ENCODE assay signal across 37 cellular contexts in the genomic region with DNA sequence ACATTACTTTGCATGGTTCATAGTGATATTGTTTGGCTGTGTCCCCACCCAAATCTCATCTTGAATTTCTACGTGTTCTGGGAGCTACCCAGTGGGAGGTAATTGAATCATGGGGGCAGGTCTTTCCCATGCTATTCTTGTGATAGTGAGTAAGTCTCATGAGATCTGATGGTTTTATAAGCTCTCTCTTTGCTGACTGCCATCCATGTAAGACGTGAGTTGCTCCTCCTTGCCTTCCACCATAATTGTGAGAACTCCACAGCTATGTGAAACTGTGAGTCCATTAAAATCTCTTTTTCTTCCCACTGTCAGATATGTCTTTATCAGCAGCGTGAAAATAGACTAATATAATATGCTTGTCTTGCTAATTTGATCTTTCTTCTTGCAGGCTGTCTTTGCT.
DNase-seq lines count a peak whose midpoint lies in the region; ATAC-seq, FAIRE-seq and TF ChIP-seq lines count a peak whose summit lies in the region.
"Had no signal": no experiment of that assay in that cellular context is flagged by ENCODE, and none has a peak within 500 bp of the region (broad histone marks: within the 10 kb centered on the region; RNA-seq: fewer than 3 reads in every experiment).

No MANE protein-coding gene starts in this region.

- no peaks in the 10 kb centered on the region for H3K4me1 Mint-ChIP-seq in naive thymus-derived CD4-positive, alpha-beta T cell
- H3K4me1 Mint-ChIP-seq in effector memory CD8-positive, alpha-beta T cell (ENCODE audit: low read depth in 2 of 2): no peaks in the 10 kb centered on the region
- H3K4me1 Mint-ChIP-seq: B cell; CD14-positive monocyte; CD4-positive, alpha-beta memory T cell; CD4-positive, CD25-positive, alpha-beta regulatory T cell; CD8-positive, alpha-beta memory T cell had no signal

- no peaks in the 10 kb centered on the region for H3K36me3 ChIP-seq in HepG2 (replicated peaks in 1 of 2; ENCODE audit: control insufficient read depth in 1 of 2, insufficient read depth in 2 of 2, low read length in 2 of 2)
- no peaks in the 10 kb centered on the region for H3K36me3 ChIP-seq in right lobe of liver
- H3K36me3 ChIP-seq in HEK293 (ENCODE audit: control insufficient read depth in 2 of 2, insufficient read depth in 1 of 2, low read length in 2 of 2): no peaks in the 10 kb centered on the region
- H3K36me3 ChIP-seq in IMR-90 (ENCODE audit: control insufficient read depth, insufficient read depth, low read length): no peaks in the 10 kb centered on the region
- H3K36me3 ChIP-seq in K562 (ENCODE audit: control insufficient read depth, insufficient read depth, low read length): no peaks in the 10 kb centered on the region
- no peaks in the 10 kb centered on the region for H3K36me3 ChIP-seq in naive thymus-derived CD4-positive, alpha-beta T cell (ENCODE audit: control insufficient read depth in 2 of 3, insufficient read depth in 3 of 3, low read length in 3 of 3)
- H3K36me3 ChIP-seq: BE2C; BLaER1; BLaER1 treated with 17β-estradiol and CSF1 and Interleukin-3, amounts not matched to agents 10 nM and 100 nM had no signal

- H3K4me1 ChIP-seq in HepG2 (ENCODE audit: insufficient read depth, low read length) (no peaks in the 10 kb centered on the region), right lobe of liver (no peaks in the 10 kb centered on the region), HEK293 (ENCODE audit: control insufficient read depth, insufficient read depth, low read length) (no peaks in the 10 kb centered on the region), IMR-90 (ENCODE audit: control insufficient read depth, insufficient read depth, low read length) (no peaks in the 10 kb centered on the region), K562 (replicated peaks in 1 of 2; ENCODE audit: control insufficient read depth in 2 of 2, insufficient read depth in 2 of 2, low read length in 2 of 2) (peaks cover 0 to 16% of the 10 kb centered on the region in 2 experiments; a peak in 2 of 5 replicates)
- no peaks in the 10 kb centered on the region for H3K4me1 ChIP-seq in naive thymus-derived CD4-positive, alpha-beta T cell (ENCODE audit: control insufficient read depth in 2 of 2, insufficient read depth in 2 of 2, low read length in 2 of 2)
- H3K4me1 ChIP-seq: A549; BLaER1; BLaER1 treated with 17β-estradiol and CSF1 and Interleukin-3, amounts not matched to agents 10 nM and 100 nM; Caco-2 had no signal

- FAIRE-seq in HepG2 (lab: Jason Lieb, UNC) (no peak), K562 (lab: Jason Lieb, UNC) (no peak)
- FAIRE-seq: A204.1, A549, D721Med had no signal

- no peak overlapping the region for H2BK15ac ChIP-seq in IMR-90 (ENCODE audit: low read depth, low read length)

- no peak for TF ChIP-seq CTCF in HepG2 (CRISPR knock-in tag; IDR thresholded peaks at IDR 0.05)
- TF ChIP-seq CTCF in right lobe of liver (IDR thresholded peaks at IDR 0.05): no peak
- no peak for TF ChIP-seq CTCF in HEK293 (tag by site-specific recombination; IDR thresholded peaks at IDR 0.05)
- no peak for TF ChIP-seq CTCF in IMR-90 (conservative IDR thresholded peaks at IDR 0.05; ENCODE audit: low read depth, low read length)
- TF ChIP-seq CTCF in K562 (IDR thresholded peaks at IDR 0.05 in 2 of 3, conservative IDR thresholded peaks at IDR 0.05 in 1 of 3; ENCODE audit: insufficient read depth in 2 of 3, low read depth in 1 of 3, low read length in 3 of 3): no peak

- ATAC-seq in HepG2 (no peak), right lobe of liver (no peak), IMR-90 (ENCODE audit: low read depth) (no peak), K562 (no peak)
- no peak for ATAC-seq in naive thymus-derived CD4-positive, alpha-beta T cell
- ATAC-seq in effector memory CD8-positive, alpha-beta T cell (replicated peaks): no peak
- ATAC-seq: A549; CD8-positive, alpha-beta T cell had no signal

- BruUV-seq in HepG2 (replicated peaks; lab: Mats Ljungman, UMichigan) (no TSS peak), IMR-90 (replicated peaks; lab: Mats Ljungman, UMichigan) (no TSS peak), K562 (replicated peaks; lab: Mats Ljungman, UMichigan) (no TSS peak)

- TF ChIP-seq RAD21 in HepG2 (CRISPR knock-in tag; IDR thresholded peaks at IDR 0.05) (no peak), IMR-90 (IDR thresholded peaks at IDR 0.05; ENCODE audit: low read length) (no peak), K562 (CRISPR knock-in tag; conservative IDR thresholded peaks at IDR 0.05 in 1 of 2, IDR thresholded peaks at IDR 0.05 in 1 of 2) (no peak)

- H3K4me3 Mint-ChIP-seq in naive thymus-derived CD4-positive, alpha-beta T cell: no peak overlapping the region
- H3K4me3 Mint-ChIP-seq in effector memory CD8-positive, alpha-beta T cell: no peak overlapping the region
- H3K4me3 Mint-ChIP-seq: B cell; CD14-positive monocyte; CD4-positive, alpha-beta memory T cell; CD4-positive, alpha-beta T cell; CD4-positive, CD25-positive, alpha-beta regulatory T cell; CD8-positive, alpha-beta memory T cell; CD8-positive, alpha-beta T cell had no signal

- peaks cover 0 to 12% (median 6%) of the 10 kb centered on the region in 11 donors for H3K9me3 Mint-ChIP-seq in naive thymus-derived CD4-positive, alpha-beta T cell
- peaks cover 5 to 7% of the 10 kb centered on the region in 2 donors for H3K9me3 Mint-ChIP-seq in effector memory CD8-positive, alpha-beta T cell

- H3K18ac ChIP-seq in IMR-90 (ENCODE audit: low read depth, low read length): no peak overlapping the region

- H4K20me1 ChIP-seq in HepG2 (ENCODE audit: insufficient read depth, low read length) (no peaks in the 10 kb centered on the region), IMR-90 (ENCODE audit: insufficient read depth, low read length) (no peaks in the 10 kb centered on the region), K562 (replicated peaks; ENCODE audit: control insufficient read depth, insufficient read depth, low read length) (no peaks in the 10 kb centered on the region)
- H4K20me1 ChIP-seq: BLaER1; BLaER1 treated with 17β-estradiol and CSF1 and Interleukin-3, amounts not matched to agents 10 nM and 100 nM had no signal

- no peak overlapping the region for H3K9ac ChIP-seq in HepG2 (ENCODE audit: insufficient read depth, low read depth, low read length)
- H3K9ac ChIP-seq in IMR-90 (ENCODE audit: low read depth, low read length): no peak overlapping the region
- no peak overlapping the region for H3K9ac ChIP-seq in K562 (ENCODE audit: insufficient read depth in 1 of 2, low read depth in 2 of 2, low read length in 2 of 2)
- H3K9ac ChIP-seq: BLaER1; BLaER1 treated with 17β-estradiol and CSF1 and Interleukin-3, amounts not matched to agents 10 nM and 100 nM had no signal

- POLR2A ChIA-PET in HepG2 (lab: Yijun Ruan, JAX): no interaction called here
- POLR2A ChIA-PET in HEK293 (lab: Yijun Ruan, JAX): no interaction called here
- POLR2A ChIA-PET in IMR-90 (lab: Charles Lee; ENCODE audit: unreplicated experiment): no interaction called here
- POLR2A ChIA-PET in K562 (lab: Yijun Ruan, JAX): interaction anchor here (1.0 kb wide), 1 partner anchor 13 kb away, joined by 3 read pairs; no protein-coding TSS in a partner anchor
- POLR2A ChIA-PET in naive thymus-derived CD4-positive, alpha-beta T cell (lab: Charles Lee): no interaction called here

- H2BK120ac ChIP-seq in IMR-90 (ENCODE audit: low read depth, low read length): no peak overlapping the region

- no peak overlapping the region for H2AK5ac ChIP-seq in IMR-90 (ENCODE audit: low read depth, low read length)

- H3K56ac ChIP-seq in IMR-90 (ENCODE audit: extremely low read depth, insufficient read depth, low read length): no peak overlapping the region

- no peak for DNase-seq in HepG2 (ENCODE audit: low spot score)
- DNase-seq in right lobe of liver: no peak
- DNase-seq in IMR-90: no peak
- DNase-seq in K562 (ENCODE audit: extremely low read depth in 1 of 4, low spot score in 3 of 4): no peak
- no peak for DNase-seq in naive thymus-derived CD4-positive, alpha-beta T cell
- DNase-seq in effector memory CD8-positive, alpha-beta T cell: no peak
- DNase-seq in NCI-H2196 treated with DMSO at 0.1 percent for 48 hours (lab: John Stamatoyannopoulos, UW; ENCODE audit: unreplicated experiment): no peak
- DNase-seq: 8988T; ACHN; AML-193; BE2C; C1 segment of cervical spinal cord; Caco-2; Calu3; CD4-positive, alpha-beta memory T cell; CD4-positive, alpha-beta T cell; CD4-positive, CD25-positive, alpha-beta regulatory T cell; CD8-positive, alpha-beta memory T cell; CD8-positive, alpha-beta T cell; COR-L47; DMS 273 treated with DMSO at 0.1 percent for 48 hours; DMS153; DMS53; DMS79; DMS79 treated with DMSO at 0.1 percent for 48 hours; DND-41; EL had no signal

- H3K27ac ChIP-seq in HepG2 (ENCODE audit: extremely low read length, insufficient read depth, low read length): no peak overlapping the region
- H3K27ac ChIP-seq in right lobe of liver: no peak overlapping the region
- H3K27ac ChIP-seq in HEK293 (ENCODE audit: extremely low read depth, low read depth, low read length): no peak overlapping the region
- H3K27ac ChIP-seq in IMR-90 (ENCODE audit: insufficient read depth, low read length): no peak overlapping the region
- no peak overlapping the region for H3K27ac ChIP-seq in K562 (ENCODE audit: extremely low read depth, low read depth, low read length)
- H3K27ac ChIP-seq in naive thymus-derived CD4-positive, alpha-beta T cell (ENCODE audit: low read depth, low read length): no peak overlapping the region
- H3K27ac ChIP-seq: 22Rv1; A549; BLaER1; BLaER1 treated with 17β-estradiol and CSF1 and Interleukin-3, amounts not matched to agents 10 nM and 100 nM; C4-2B had no signal

- in situ Hi-C loops in HepG2 (cut with HindIII; ENCODE audit: extremely low pct_ligation_motif_present, low pct_unique_long_range_greater_than_20kb): no loop called here
- in situ Hi-C loops in IMR-90 (cut with MboI; ENCODE audit: low sequenced_read_pairs): no loop called here
- in situ Hi-C loops in K562 (cut with MboI): no loop called here

- dilution Hi-C loops in IMR-90 (cut with HindIII; ENCODE audit: low sequenced_read_pairs, unreplicated experiment): no loop called here

- WGBS in HepG2 (ENCODE audit: low lambda C conversion rate): 0% methylated on average over 3 of the region's 3 CpGs
- 48% methylated on average over 2 of the region's 3 CpGs for WGBS in right lobe of liver (ENCODE audit: insufficient coverage, low coverage, low lambda C conversion rate, missing lambda C conversion rate)
- no CpG with 5 or more reads among the region's 3 CpGs for WGBS in IMR-90 (ENCODE audit: extremely low coverage in 2 of 2, insufficient read length in 1 of 2), 2 experiments
- 44% methylated on average over 3 of the region's 3 CpGs for WGBS in K562 (ENCODE audit: insufficient coverage, low coverage, missing lambda C conversion rate)

- H2AFZ ChIP-seq in HepG2 (ENCODE audit: low read length) (no peak overlapping the region), IMR-90 (replicated peaks; ENCODE audit: low read length, poor library complexity) (no peak overlapping the region), K562 (ENCODE audit: low read depth, low read length) (no peak overlapping the region)

- intact Hi-C loops in HepG2 (cut with micrococcal nuclease; ENCODE audit: unreplicated experiment): no loop called here
- intact Hi-C loops in right lobe of liver (cut with DNase I): no loop called here
- intact Hi-C loops in IMR-90 (cut with micrococcal nuclease): no loop called here
- intact Hi-C loops in K562 (cut with micrococcal nuclease): no loop called here
- intact Hi-C loops in naive thymus-derived CD4-positive, alpha-beta T cell (cut with micrococcal nuclease): no loop called here

- H3K4ac ChIP-seq in IMR-90 (ENCODE audit: low read depth, low read length): no peak overlapping the region

- no peaks in the 10 kb centered on the region for H3K27me3 ChIP-seq in HepG2 (ENCODE audit: control insufficient read depth in 1 of 2, insufficient read depth in 2 of 2, low read length in 2 of 2)
- H3K27me3 ChIP-seq in right lobe of liver: no peaks in the 10 kb centered on the region
- H3K27me3 ChIP-seq in IMR-90 (ENCODE audit: control insufficient read depth, insufficient read depth, low read length): no peaks in the 10 kb centered on the region
- H3K27me3 ChIP-seq in K562 (ENCODE audit: control insufficient read depth in 2 of 2, insufficient read depth in 2 of 2, low read length in 2 of 2): no peaks in the 10 kb centered on the region
- H3K27me3 ChIP-seq in naive thymus-derived CD4-positive, alpha-beta T cell (ENCODE audit: control insufficient read depth in 2 of 2, insufficient read depth in 2 of 2, low read length in 2 of 2): no peaks in the 10 kb centered on the region
- H3K27me3 ChIP-seq: BE2C; BLaER1; BLaER1 treated with 17β-estradiol and CSF1 and Interleukin-3, amounts not matched to agents 10 nM and 100 nM had no signal

- peaks cover 0 to 30% (median 9%) of the 10 kb centered on the region in 5 donors for H3K27me3 Mint-ChIP-seq in naive thymus-derived CD4-positive, alpha-beta T cell
- no peaks in the 10 kb centered on the region for H3K27me3 Mint-ChIP-seq in effector memory CD8-positive, alpha-beta T cell
- H3K27me3 Mint-ChIP-seq: CD8-positive, alpha-beta memory T cell had no signal

- H4K8ac ChIP-seq in IMR-90 (ENCODE audit: low read depth in 2 of 2, low read length in 2 of 2): no peak overlapping the region

- TF ChIP-seq POLR2A in HepG2 (IDR thresholded peaks at IDR 0.05; ENCODE audit: insufficient read depth in 1 of 2, low read depth in 2 of 2, low read length in 2 of 2) (no peak), right lobe of liver (IDR thresholded peaks at IDR 0.05) (no peak), IMR-90 (IDR thresholded peaks at IDR 0.05; ENCODE audit: low read depth, low read length) (no peak), K562 (conservative IDR thresholded peaks at IDR 0.05) (no peak)

- no peak overlapping the region for H4K91ac ChIP-seq in IMR-90 (ENCODE audit: insufficient read depth, low read depth, low read length)

- H3K79me2 ChIP-seq in HepG2 (ENCODE audit: insufficient read depth, low read length) (no peaks in the 10 kb centered on the region), K562 (ENCODE audit: control insufficient read depth, insufficient read depth, low read length) (no peaks in the 10 kb centered on the region)

- CTCF ChIA-PET in HepG2 (lab: Yijun Ruan, JAX; ENCODE audit: low intra/inter-chr PET ratio, low total read pairs) (no interaction called here), HEK293 (lab: Yijun Ruan, JAX) (no interaction called here), IMR-90 (lab: Yijun Ruan, JAX) (no interaction called here), K562 (lab: Yijun Ruan, JAX; ENCODE audit: low intra/inter-chr PET ratio) (no interaction called here)
- CTCF ChIA-PET in naive thymus-derived CD4-positive, alpha-beta T cell (lab: Charles Lee): no interaction called here

- no peak overlapping the region for H3K27ac Mint-ChIP-seq in naive thymus-derived CD4-positive, alpha-beta T cell
- no peak overlapping the region for H3K27ac Mint-ChIP-seq in effector memory CD8-positive, alpha-beta T cell
- H3K27ac Mint-ChIP-seq: B cell; CD14-positive monocyte; CD4-positive, alpha-beta memory T cell; CD4-positive, alpha-beta T cell; CD4-positive, CD25-positive, alpha-beta regulatory T cell; CD8-positive, alpha-beta memory T cell; CD8-positive, alpha-beta T cell had no signal

- TF ChIP-seq EP300 in HepG2 (IDR thresholded peaks at IDR 0.05; ENCODE audit: low read depth in 2 of 2, low read length in 2 of 2) (no peak), HepG2 (CRISPR knock-in tag; IDR thresholded peaks at IDR 0.05; ENCODE audit: borderline replicate concordance) (no peak), K562 (IDR thresholded peaks at IDR 0.05; ENCODE audit: low read length) (no peak)

- H3K36me3 Mint-ChIP-seq in naive thymus-derived CD4-positive, alpha-beta T cell: no peaks in the 10 kb centered on the region
- H3K36me3 Mint-ChIP-seq in effector memory CD8-positive, alpha-beta T cell (ENCODE audit: insufficient read depth): no peaks in the 10 kb centered on the region
- H3K36me3 Mint-ChIP-seq: CD14-positive monocyte; CD4-positive, alpha-beta memory T cell; CD8-positive, alpha-beta memory T cell; CD8-positive, alpha-beta T cell had no signal

- no peak overlapping the region for H3K14ac ChIP-seq in IMR-90 (replicated peaks; ENCODE audit: low read depth, low read length)

- H2BK20ac ChIP-seq in IMR-90 (ENCODE audit: low read depth, low read length): no peak overlapping the region

- H3K9me1 ChIP-seq in IMR-90 (ENCODE audit: insufficient read depth, low read length) (no peaks in the 10 kb centered on the region), K562 (ENCODE audit: control insufficient read depth, insufficient read depth, low read length) (no peaks in the 10 kb centered on the region)

- no peak overlapping the region for H4K5ac ChIP-seq in IMR-90 (ENCODE audit: low read depth, low read length)

- no peaks in the 10 kb centered on the region for H3K9me3 ChIP-seq in HepG2 (ENCODE audit: low read length)
- H3K9me3 ChIP-seq in right lobe of liver: no peaks in the 10 kb centered on the region
- H3K9me3 ChIP-seq in HEK293 (ENCODE audit: control insufficient read depth, insufficient read depth, low read depth, low read length): no peaks in the 10 kb centered on the region
- no peaks in the 10 kb centered on the region for H3K9me3 ChIP-seq in IMR-90 (ENCODE audit: control insufficient read depth, insufficient read depth, low read length)
- 0 out of 2 replicates have a peak, but pooled peaks cover 2% of the 10 kb centered on the region for H3K9me3 ChIP-seq in K562 (replicated peaks; ENCODE audit: control insufficient read depth, insufficient read depth, low read depth, low read length)
- H3K9me3 ChIP-seq in naive thymus-derived CD4-positive, alpha-beta T cell (ENCODE audit: control insufficient read depth in 2 of 3, low read length in 3 of 3): no peaks in the 10 kb centered on the region
- H3K9me3 ChIP-seq: BE2C, Caco-2 had no signal

- H3K4me3 ChIP-seq in HepG2 (replicated peaks in 1 of 3; ENCODE audit: insufficient read depth in 1 of 3, low read depth in 2 of 3, low read length in 3 of 3) (no peak overlapping the region), right lobe of liver (no peak overlapping the region), HEK293 (ENCODE audit: low read depth, low read length) (no peak overlapping the region), IMR-90 (ENCODE audit: insufficient read depth, low read depth, low read length) (no peak overlapping the region), K562 (no peak overlapping the region)
- H3K4me3 ChIP-seq in naive thymus-derived CD4-positive, alpha-beta T cell (ENCODE audit: low read length): no peak overlapping the region
- H3K4me3 ChIP-seq: A549; BLaER1; BLaER1 treated with 17β-estradiol and CSF1 and Interleukin-3, amounts not matched to agents 10 nM and 100 nM had no signal

- no peak overlapping the region for H3K23ac ChIP-seq in IMR-90 (ENCODE audit: low read depth, low read length)

- H2AK9ac ChIP-seq in IMR-90 (replicated peaks; ENCODE audit: low read depth, low read length, poor library complexity): no peak overlapping the region

- H2BK5ac ChIP-seq in IMR-90 (ENCODE audit: low read depth, low read length, poor library complexity, severe bottlenecking): no peak overlapping the region

- H3K79me1 ChIP-seq in IMR-90 (ENCODE audit: low read depth in 1 of 2, low read length in 2 of 2): no peaks in the 10 kb centered on the region

- H3K4me2 ChIP-seq in HepG2 (ENCODE audit: low read depth, low read length): no peak overlapping the region
- H3K4me2 ChIP-seq in IMR-90 (ENCODE audit: low read depth, low read length): no peak overlapping the region
- H3K4me2 ChIP-seq in K562 (ENCODE audit: insufficient read depth, low read length): no peak overlapping the region
- H3K4me2 ChIP-seq: A549; BLaER1; BLaER1 treated with 17β-estradiol and CSF1 and Interleukin-3, amounts not matched to agents 10 nM and 100 nM had no signal
